Comparison of ENCODE assay signal across 8 cellular contexts in the genomic region with DNA sequence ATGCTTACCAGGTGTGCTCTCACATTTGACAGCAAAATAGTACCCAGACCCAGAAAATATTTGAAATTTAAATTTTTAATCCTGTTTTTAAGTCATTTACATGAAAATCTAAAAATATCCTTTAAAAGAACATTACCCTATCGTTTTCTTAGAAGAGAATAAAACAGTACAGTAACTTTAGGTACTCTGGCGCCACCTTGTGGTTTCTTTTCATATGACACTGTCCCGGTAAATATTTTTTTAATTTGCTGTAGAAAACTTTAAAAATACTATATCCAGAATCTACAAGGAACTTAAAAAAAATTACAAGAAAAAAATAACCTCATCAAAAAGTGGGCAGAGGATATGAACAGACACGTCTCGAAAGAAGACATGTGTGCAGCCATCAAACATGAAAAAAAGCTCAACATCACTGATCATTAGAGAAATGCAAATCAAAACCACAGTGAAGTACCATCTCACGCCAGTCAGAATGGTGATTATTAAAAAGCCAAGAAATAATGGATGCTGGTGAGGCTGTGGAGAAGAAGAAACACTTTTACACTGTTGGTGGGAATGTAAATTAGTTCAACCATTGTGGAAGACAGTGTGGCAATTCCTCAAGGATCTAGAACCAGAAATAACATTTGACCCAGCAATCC.
DNase-seq lines count a peak whose midpoint lies in the region; ATAC-seq and TF ChIP-seq lines count a peak whose summit lies in the region.

No MANE protein-coding gene starts in this region.

- no peak overlapping the region for H3K4me3 ChIP-seq in RWPE2 (ENCODE audit: severe bottlenecking)
- H3K4me3 ChIP-seq in hepatocyte, result no peak overlapping the region

- no peaks in the 10 kb centered on the region for H3K9me2 ChIP-seq in hepatocyte (replicated peaks; ENCODE audit: insufficient read depth)

- peak; percentile 92 for TF ChIP-seq CTCF in RWPE2 (IDR thresholded peaks at IDR 0.05; ENCODE audit: poor library complexity, severe bottlenecking)
- peak; percentile 93 for TF ChIP-seq CTCF in hepatocyte (IDR thresholded peaks at IDR 0.05; ENCODE audit: poor library complexity)

- H3K4me1 ChIP-seq in RWPE2 (ENCODE audit: insufficient read depth, poor library complexity, severe bottlenecking), result peaks cover 15% of the 10 kb centered on the region
- H3K4me1 ChIP-seq in hepatocyte (ENCODE audit: insufficient read depth), result no peaks in the 10 kb centered on the region

- DNase-seq in Ammon's horn (ENCODE audit: low spot score) (peak; percentile 47), RWPE2 (ENCODE audit: low spot score) (no peak), hepatocyte (ENCODE audit: low spot score) (peak; percentile 66), NCI-H524 treated with DMSO at 0.1 percent for 48 hours (lab: John Stamatoyannopoulos, UW) (no peak)
- peak; percentile 45 for DNase-seq in activated naive CD4-positive, alpha-beta T cell treated with anti-CD3 and anti-CD28 coated beads, Interleukin-2, amount 50 U/mL, for 16 hours
- DNase-seq in stimulated activated CD4-positive, alpha-beta T cell treated with anti-CD3 and anti-CD28 coated beads, Interleukin-1b, Interleukin-23, amount 100 ng/mL, for 1 hour (ENCODE audit: low read depth in 2 of 2), result peak; percentile 12 to 37

- no peak overlapping the region for H2AFZ ChIP-seq in hepatocyte

- H3K9me3 ChIP-seq in RWPE2 (ENCODE audit: severe bottlenecking), result no peaks in the 10 kb centered on the region
- H3K9me3 ChIP-seq in hepatocyte (ENCODE audit: low read depth), result no peaks in the 10 kb centered on the region

- ATAC-seq in GM18907 (IDR thresholded peaks at IDR 0.05; ENCODE audit: unreplicated experiment), result peak; percentile 83
- ATAC-seq in HG03571 (IDR thresholded peaks at IDR 0.05; ENCODE audit: unreplicated experiment), result peak; percentile 71
- ATAC-seq in RWPE2 (ENCODE audit: low read depth), result no peak

- 11% methylated on average over 6 of the region's 6 CpGs for WGBS in hepatocyte (ENCODE audit: low lambda C conversion rate, missing lambda C conversion rate)

- no peaks in the 10 kb centered on the region for H3K36me3 ChIP-seq in RWPE2 (ENCODE audit: low read depth)
- H3K36me3 ChIP-seq in hepatocyte (replicated peaks; ENCODE audit: insufficient read depth, low read depth), result no peaks in the 10 kb centered on the region

- no peaks in the 10 kb centered on the region for H3K79me2 ChIP-seq in hepatocyte

- H4K20me1 ChIP-seq in hepatocyte (ENCODE audit: insufficient read depth, poor library complexity, severe bottlenecking), result no peaks in the 10 kb centered on the region

- peak overlapping the region; percentile 41 for H3K4me2 ChIP-seq in hepatocyte

- no peaks in the 10 kb centered on the region for H3K27me3 ChIP-seq in RWPE2 (ENCODE audit: insufficient read depth, poor library complexity, severe bottlenecking)
- no peaks in the 10 kb centered on the region for H3K27me3 ChIP-seq in hepatocyte

- H3K27ac ChIP-seq in RWPE2 (ENCODE audit: poor library complexity, severe bottlenecking), result no peak overlapping the region
- H3K27ac ChIP-seq in hepatocyte, result no peak overlapping the region

Comparison
In these comparisons a context has a peak if more than half of its experiments do, and no peak if none do; other contexts are left out.
1. DNase-seq: peak in Ammon's horn (single experiment), activated naive CD4-positive, alpha-beta T cell treated with anti-CD3 and anti-CD28 coated beads, Interleukin-2, amount 50 U/mL, for 16 hours (single experiment), hepatocyte (single experiment) and stimulated activated CD4-positive, alpha-beta T cell treated with anti-CD3 and anti-CD28 coated beads, Interleukin-1b, Interleukin-23, amount 100 ng/mL, for 1 hour (2 of 2); none in RWPE2 (single experiment) and NCI-H524 treated with DMSO at 0.1 percent for 48 hours (single experiment).